1 cellular context compared by ENCODE assay signal in the genomic region with DNA sequence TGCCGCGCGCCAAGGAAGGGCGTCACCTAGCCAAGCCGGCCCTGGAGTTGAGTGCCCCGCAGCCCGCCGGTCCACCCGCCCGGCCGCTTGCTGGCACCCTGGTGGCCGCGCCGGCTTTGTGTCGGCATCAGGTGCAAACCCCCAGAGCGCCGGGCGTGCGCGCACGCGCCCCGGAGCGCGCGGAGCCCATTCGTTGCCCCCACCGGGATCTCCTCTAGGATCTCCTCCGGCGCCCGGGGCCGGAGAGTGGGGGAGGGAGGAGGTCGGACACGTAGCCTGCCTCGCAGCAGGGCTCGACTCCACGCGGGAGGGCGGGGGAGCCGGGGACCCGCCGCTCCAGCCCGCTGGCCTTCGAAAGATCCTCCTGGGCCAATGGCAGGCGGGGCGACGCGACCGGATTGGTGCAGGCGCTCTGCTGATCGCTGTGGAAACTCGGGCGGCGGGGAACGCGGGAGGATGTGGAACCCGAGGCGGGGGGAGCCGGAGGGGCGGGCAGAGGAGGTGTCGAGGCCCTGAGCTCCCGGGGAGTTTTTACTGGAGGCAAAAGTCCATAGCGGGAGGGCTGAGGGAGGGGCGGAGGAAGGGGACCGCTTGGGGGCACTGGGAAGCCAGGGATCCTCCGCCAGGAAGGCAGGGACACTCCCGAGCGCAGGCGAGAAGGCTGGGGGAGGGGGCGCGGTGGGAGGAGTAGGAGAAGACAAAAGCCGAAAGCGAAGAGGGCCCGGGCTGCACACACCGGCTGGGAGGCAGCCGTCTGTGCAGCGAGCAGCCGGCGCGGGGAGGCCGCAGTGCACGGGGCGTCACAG.
TF ChIP-seq lines count a peak whose summit lies in the region.

Gene FADS2, plus strand, starts transcription at position 728 of the 806 bp plus-strand sequence. CDS start 91 bp downstream, outside the sequence.

TF ChIP-seq in HepG2, 621 proteins besides CTCF, POLR2A, EP300 and RAD21 (continued from another document):
- no peak for TF ChIP-seq ZNF597 (CRISPR knock-in tag; IDR thresholded peaks at IDR 0.05)
- TF ChIP-seq ZBTB7A (CRISPR knock-in tag; IDR thresholded peaks at IDR 0.05) = no peak
